In the genomic region with DNA sequence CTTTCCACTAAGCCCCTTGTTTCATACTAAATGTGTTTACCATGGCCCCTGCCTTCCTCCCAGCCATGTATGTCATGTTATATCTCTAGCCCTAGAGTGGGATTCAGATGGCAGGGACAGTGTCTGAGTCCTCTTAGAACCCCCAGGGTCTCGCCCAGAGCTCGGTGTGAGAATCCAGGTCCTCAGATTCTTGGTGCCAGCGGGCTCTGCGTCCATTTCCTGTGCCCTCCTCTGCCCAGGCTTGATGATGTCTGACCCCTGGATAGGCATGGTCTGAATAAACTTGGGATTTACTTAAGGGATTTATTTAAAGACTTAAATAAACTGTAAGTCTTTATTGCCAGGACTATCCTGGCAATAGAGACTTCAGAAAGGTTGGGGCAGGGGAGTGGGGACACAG, we compare ENCODE assay signal across 32 cellular contexts. TPM values are rescaled to one million over a fixed set of nuclear protein-coding genes. Genes with fewer than 3 reads are reported as not detected.
"Had no signal": no experiment of that assay in that cellular context is flagged by ENCODE, and none has a peak within 500 bp of the region (broad histone marks: within the 10 kb centered on the region; RNA-seq: fewer than 3 reads in every experiment).

No MANE protein-coding gene starts in this region.

- H3K4me1 ChIP-seq: neural progenitor cell, upper lobe of right lung had no signal

- H3K79me2 ChIP-seq: parathyroid adenoma had no signal

- H3K27ac ChIP-seq: heart left ventricle, left ventricle myocardium inferior, neural progenitor cell, neutrophil, parathyroid adenoma, psoas muscle, right lobe of liver, stomach, thoracic aorta, tibial artery, upper lobe of right lung had no signal

- H3K36me3 Mint-ChIP-seq: immature natural killer cell; naive thymus-derived CD8-positive, alpha-beta T cell; neural progenitor cell; stimulated activated naive B cell treated with anti-CD40 and anti-IgM and Interleukin-4, amounts not matched to agents 10 μg/mL and 1 μg/mL and 100 μg/mL, for 72 hours had no signal

- H3K27ac Mint-ChIP-seq: immature natural killer cell; naive thymus-derived CD8-positive, alpha-beta T cell; nephron; neural progenitor cell; stimulated activated naive B cell treated with anti-CD40 and anti-IgM and Interleukin-4, amounts not matched to agents 10 μg/mL and 1 μg/mL and 100 μg/mL, for 72 hours had no signal

- H3K4me3 ChIP-seq: heart left ventricle, left ventricle myocardium inferior, lung, mucosa of descending colon, neural progenitor cell, psoas muscle, right lobe of liver, smooth muscle cell, stomach, thoracic aorta, tibial artery, upper lobe of right lung had no signal

- H3K4me2 ChIP-seq: neural progenitor cell, smooth muscle cell had no signal

- H3K9me3 Mint-ChIP-seq: immature natural killer cell; naive thymus-derived CD8-positive, alpha-beta T cell; nephron; neural progenitor cell; stimulated activated naive B cell treated with anti-CD40 and anti-IgM and Interleukin-4, amounts not matched to agents 10 μg/mL and 1 μg/mL and 100 μg/mL, for 72 hours had no signal

- H3K9me3 ChIP-seq: heart left ventricle, left ventricle myocardium inferior, mucosa of descending colon, neutrophil, psoas muscle, right lobe of liver, stomach, thoracic aorta, tibial artery, upper lobe of right lung had no signal

- H3K9ac ChIP-seq: neural progenitor cell, parathyroid adenoma had no signal

- H3K27me3 ChIP-seq: right lobe of liver, upper lobe of right lung had no signal

- DNase-seq: heart left ventricle; hypothalamus; immature natural killer cell; left ventricle myocardium inferior; mesendoderm; midbrain; mucosa of descending colon; naive thymus-derived CD8-positive, alpha-beta T cell; occipital lobe; psoas muscle; right lobe of liver; stimulated activated CD4-positive, alpha-beta T cell treated with anti-CD3 and anti-CD28 coated beads, Interleukin-12 subunit alpha, Interleukin-12 subunit beta, amount 100 ng/mL, for 4 hours; stimulated activated CD4-positive, alpha-beta T cell treated with anti-CD3 and anti-CD28 coated beads, Interleukin-15, amount 100 ng/mL, for 24 hours; stimulated activated CD4-positive, alpha-beta T cell treated with anti-CD3 and anti-CD28 coated beads, Interleukin-2, amount 100 ng/mL, for 24 hours; stimulated activated CD4-positive, alpha-beta T cell treated with anti-CD3 and anti-CD28 coated beads, Interleukin-4, amount 100 ng/mL, for 1 hour; stimulated activated naive B cell treated with anti-CD40 and anti-IgM and Interleukin-4, amounts not matched to agents 10 μg/mL and 1 μg/mL and 100 μg/mL, for 72 hours; stimulated activated naive CD8-positive, alpha-beta T cell treated with anti-CD3 and anti-CD28 coated beads, Interleukin-15, Interleukin-2, amounts not matched to agents 100 U/mL and 50 U/mL, for 24 hours; stomach; trophoblast cell; upper lobe of right lung had no signal

- H2AFZ ChIP-seq: neural progenitor cell, parathyroid adenoma had no signal

- H3K36me3 ChIP-seq: heart left ventricle, left ventricle myocardium inferior, neural progenitor cell, neutrophil, right lobe of liver, stomach, thoracic aorta, tibial artery, upper lobe of right lung had no signal

- H3K4me3 Mint-ChIP-seq: immature natural killer cell; naive thymus-derived CD8-positive, alpha-beta T cell; nephron; neural progenitor cell; stimulated activated naive B cell treated with anti-CD40 and anti-IgM and Interleukin-4, amounts not matched to agents 10 μg/mL and 1 μg/mL and 100 μg/mL, for 72 hours had no signal

- H3K4me1 Mint-ChIP-seq: immature natural killer cell, neural progenitor cell had no signal

RNA-seq across cellular contexts. Expression of a gene that starts 6.2 kb away (rescaled TPM):
- total RNA-seq: heart left ventricle; left ventricle myocardium inferior; lower leg skin; lung; naive thymus-derived CD8-positive, alpha-beta T cell; occipital lobe; osteocyte; posterior vena cava; psoas muscle; skeletal muscle tissue; thoracic aorta had no signal
- polyA plus RNA-seq: heart left ventricle; immature natural killer cell; naive thymus-derived CD8-positive, alpha-beta T cell had no signal

RNA-seq across cellular contexts. Expression of a gene that starts 11.3 kb away (rescaled TPM):
- total RNA-seq: left ventricle myocardium inferior; naive thymus-derived CD8-positive, alpha-beta T cell; occipital lobe; osteocyte; posterior vena cava; psoas muscle; skeletal muscle tissue; thoracic aorta had no signal
- polyA plus RNA-seq: immature natural killer cell, smooth muscle cell had no signal

RNA-seq across cellular contexts. Expression of a gene that starts 36.3 kb away (rescaled TPM):
- total RNA-seq: heart left ventricle; left ventricle myocardium inferior; naive thymus-derived CD8-positive, alpha-beta T cell; occipital lobe; osteocyte; posterior vena cava; psoas muscle; skeletal muscle tissue; smooth muscle cell; stomach; thoracic aorta had no signal
- polyA plus RNA-seq: heart left ventricle; immature natural killer cell; naive thymus-derived CD8-positive, alpha-beta T cell; psoas muscle; smooth muscle cell had no signal
